ENCODE assay signal across 13 cellular contexts in the genomic region with DNA sequence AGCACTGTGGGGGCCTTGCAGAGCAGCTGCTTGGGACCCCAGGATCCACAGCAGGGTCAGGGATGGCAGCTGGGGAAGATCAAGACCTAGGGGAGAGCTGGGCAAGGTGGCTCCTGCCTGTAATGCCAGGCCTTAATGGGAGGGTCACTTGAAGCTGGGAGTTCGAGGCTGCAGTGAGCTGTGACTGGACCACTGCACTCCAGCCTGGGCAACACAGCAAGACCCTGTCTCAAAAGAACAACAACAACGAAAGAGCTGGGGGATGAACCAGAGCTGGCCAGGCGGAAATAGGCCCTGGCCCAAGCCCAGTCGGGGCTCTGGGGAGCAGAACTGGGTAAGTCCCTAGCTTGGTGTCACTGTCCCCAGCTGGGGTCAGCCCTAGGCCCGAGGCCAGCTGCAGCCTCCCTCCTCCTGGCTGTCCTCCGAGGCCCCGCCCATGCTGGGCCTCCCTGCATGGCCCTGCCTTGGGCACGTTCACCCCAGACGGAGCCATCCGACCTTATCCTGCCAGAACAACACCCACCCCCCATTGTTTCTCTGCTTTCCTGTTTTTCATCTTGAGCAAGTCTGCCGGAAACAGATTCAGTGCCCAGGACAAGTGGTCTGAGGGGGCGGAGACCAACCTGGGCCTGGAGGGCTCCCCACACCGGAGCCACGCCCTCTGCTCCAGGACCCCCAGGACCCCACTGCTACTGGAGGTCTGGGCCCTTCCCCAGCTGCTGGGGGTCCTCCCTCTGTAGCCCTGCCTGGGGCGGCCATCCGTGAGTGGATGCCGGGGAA. TPM values are rescaled to one million over a fixed set of nuclear protein-coding genes. Genes with fewer than 3 reads are reported as not detected.
DNase-seq lines count a peak whose midpoint lies in the region; ATAC-seq and TF ChIP-seq lines count a peak whose summit lies in the region.
"Had no signal": no experiment of that assay in that cellular context is flagged by ENCODE, and none has a peak within 500 bp of the region (broad histone marks: within the 10 kb centered on the region; RNA-seq: fewer than 3 reads in every experiment).

No MANE protein-coding gene starts in this region.

- ATAC-seq in left lung (no peak), HG02852 (IDR thresholded peaks at IDR 0.05; ENCODE audit: unreplicated experiment) (no peak), GM19455 (IDR thresholded peaks at IDR 0.05; ENCODE audit: unreplicated experiment) (no peak)
- ATAC-seq in stimulated activated naive B cell treated with anti-CD40 and anti-IgM and Interleukin-4, amounts not matched to agents 10 μg/mL and 1 μg/mL and 100 μg/mL, for 72 hours (replicated peaks) = no peak
- ATAC-seq: CD8-positive, alpha-beta T cell had no signal

- no peaks in the 10 kb centered on the region for H3K36me3 Mint-ChIP-seq in stimulated activated naive B cell treated with anti-CD40 and anti-IgM and Interleukin-4, amounts not matched to agents 10 μg/mL and 1 μg/mL and 100 μg/mL, for 72 hours
- H3K36me3 Mint-ChIP-seq: CD8-positive, alpha-beta T cell had no signal

- H3K4me1 Mint-ChIP-seq in stimulated activated naive B cell treated with anti-CD40 and anti-IgM and Interleukin-4, amounts not matched to agents 10 μg/mL and 1 μg/mL and 100 μg/mL, for 72 hours = peaks cover 24 to 47% of the 10 kb centered on the region in 2 donors

- H3K4me1 ChIP-seq in HUES6 (ENCODE audit: control insufficient read depth, insufficient read depth, low read length) (peaks cover 11% of the 10 kb centered on the region), left lung (peaks cover 8 to 59% of the 10 kb centered on the region in 2 donors)

- H3K27ac Mint-ChIP-seq in stimulated activated naive B cell treated with anti-CD40 and anti-IgM and Interleukin-4, amounts not matched to agents 10 μg/mL and 1 μg/mL and 100 μg/mL, for 72 hours = peak overlapping the region; percentile 83
- H3K27ac Mint-ChIP-seq: CD8-positive, alpha-beta T cell had no signal

- peak overlapping the region in 1 of 2 donors; percentile 33 for H3K4me3 Mint-ChIP-seq in stimulated activated naive B cell treated with anti-CD40 and anti-IgM and Interleukin-4, amounts not matched to agents 10 μg/mL and 1 μg/mL and 100 μg/mL, for 72 hours
- H3K4me3 Mint-ChIP-seq: CD8-positive, alpha-beta T cell had no signal

- H3K9me3 ChIP-seq in HUES6 (ENCODE audit: control insufficient read depth, insufficient read depth, low read depth, low read length) (no peaks in the 10 kb centered on the region), left lung (no peaks in the 10 kb centered on the region)
- H3K9me3 ChIP-seq: colonic mucosa had no signal

- DNase-seq in dermis blood vessel endothelial cell = peak; percentile 96
- DNase-seq in left lung = peak in 1 of 2 donors; percentile 80
- no peak for DNase-seq in stimulated activated naive B cell treated with anti-CD40 and anti-IgM and Interleukin-4, amounts not matched to agents 10 μg/mL and 1 μg/mL and 100 μg/mL, for 72 hours
- DNase-seq in NCI-H69 (lab: John Stamatoyannopoulos, UW) = no peak
- DNase-seq in stimulated activated CD4-positive, alpha-beta T cell treated with anti-CD3 and anti-CD28 coated beads, Interleukin-12 subunit alpha, Interleukin-12 subunit beta, amount 100 ng/mL, for 4 hours = no peak
- DNase-seq: CD8-positive, alpha-beta T cell; colonic mucosa; MM.1S; stimulated activated CD4-positive, alpha-beta T cell treated with anti-CD3 and anti-CD28 coated beads, Interleukin-1b, Interleukin-23, amount 100 ng/mL, for 48 hours had no signal

- no peak for TF ChIP-seq CTCF in left lung (IDR thresholded peaks at IDR 0.05)

- H3K36me3 ChIP-seq in HUES6 (ENCODE audit: control insufficient read depth, insufficient read depth, low read length) (peaks cover 3% of the 10 kb centered on the region), left lung (no peaks in the 10 kb centered on the region)
- H3K36me3 ChIP-seq: colonic mucosa had no signal

- H3K27me3 ChIP-seq in HUES6 (ENCODE audit: control insufficient read depth, insufficient read depth, low read length) (peaks cover 9% of the 10 kb centered on the region; the same call in 1 of the 2 replicates), left lung (peaks cover 0 to 61% of the 10 kb centered on the region in 2 donors)

- peaks cover 0 to 4% of the 10 kb centered on the region in 2 donors for H3K27me3 Mint-ChIP-seq in stimulated activated naive B cell treated with anti-CD40 and anti-IgM and Interleukin-4, amounts not matched to agents 10 μg/mL and 1 μg/mL and 100 μg/mL, for 72 hours

- intact Hi-C loops in left lung (cut with DNase I) = no loop called here

- no peaks in the 10 kb centered on the region for H3K9me3 Mint-ChIP-seq in stimulated activated naive B cell treated with anti-CD40 and anti-IgM and Interleukin-4, amounts not matched to agents 10 μg/mL and 1 μg/mL and 100 μg/mL, for 72 hours
- H3K9me3 Mint-ChIP-seq: CD8-positive, alpha-beta T cell had no signal

- H3K27ac ChIP-seq in HUES6 (ENCODE audit: low read depth, low read length) (no peak overlapping the region), left lung (peak overlapping the region; percentile 70 to 80)
- H3K27ac ChIP-seq: colonic mucosa had no signal

- H3K9ac ChIP-seq in HUES6 (ENCODE audit: low read length) = no peak overlapping the region

- H3K4me3 ChIP-seq in HUES6 (ENCODE audit: low read depth, low read length) (peak overlapping the region; percentile 79), left lung (no peak overlapping the region)
- H3K4me3 ChIP-seq: colonic mucosa had no signal

RNA-seq across cellular contexts. Expression of gene DIPK1B, which starts 1.9 kb away (rescaled TPM):
- total RNA-seq in dermis blood vessel endothelial cell (172 and 238 TPM in 2 replicates), left lung (10 to 100 TPM; 12.6 to 12.7 TPM)
- total RNA-seq: myocyte had no signal

RNA-seq across cellular contexts. Expression of gene AGPAT2, which starts 27.0 kb away (rescaled TPM):
- total RNA-seq in dermis blood vessel endothelial cell = 46.1 and 62.6 TPM in 2 replicates
- total RNA-seq in left lung = 100 to 1,000 TPM; 127 to 170 TPM

RNA-seq across cellular contexts. Expression of gene LCN10, which starts 28.5 kb away (rescaled TPM):
- total RNA-seq in dermis blood vessel endothelial cell (0.05 TPM in 1 of 2 replicates, not detected in the other), left lung (10 to 100 TPM in 1 of 2 donors, under 1 TPM in 1; 0.32 to 10.0 TPM)
- total RNA-seq: myocyte had no signal

RNA-seq across cellular contexts. Expression of gene LCN6, which starts 34.0 kb away (rescaled TPM):
- total RNA-seq in dermis blood vessel endothelial cell (0.68 TPM in 1 of 2 replicates, not detected in the other), left lung (10 to 100 TPM in 1 of 2 donors, under 1 TPM in 1; 0.38 to 18.9 TPM)
- total RNA-seq: CD8-positive, alpha-beta T cell; myocyte had no signal

RNA-seq across cellular contexts. Expression of gene LCN8, which starts 43.8 kb away (rescaled TPM):
- not detected in 2 replicates for total RNA-seq in dermis blood vessel endothelial cell
- total RNA-seq in left lung = not detected
- total RNA-seq: CD8-positive, alpha-beta T cell; colonic mucosa had no signal

Comparison
In these comparisons a context has a peak if more than half of its experiments do, and no peak if none do; other contexts are left out.
1. RNA of gene DIPK1B, which starts 1.9 kb away (total RNA-seq): 172 to 238 TPM in dermis blood vessel endothelial cell; 12.6 to 12.7 TPM in left lung; every median in the first group is over 10 times any median in the second.